18 cellular contexts compared by ENCODE assay signal in the genomic region with DNA sequence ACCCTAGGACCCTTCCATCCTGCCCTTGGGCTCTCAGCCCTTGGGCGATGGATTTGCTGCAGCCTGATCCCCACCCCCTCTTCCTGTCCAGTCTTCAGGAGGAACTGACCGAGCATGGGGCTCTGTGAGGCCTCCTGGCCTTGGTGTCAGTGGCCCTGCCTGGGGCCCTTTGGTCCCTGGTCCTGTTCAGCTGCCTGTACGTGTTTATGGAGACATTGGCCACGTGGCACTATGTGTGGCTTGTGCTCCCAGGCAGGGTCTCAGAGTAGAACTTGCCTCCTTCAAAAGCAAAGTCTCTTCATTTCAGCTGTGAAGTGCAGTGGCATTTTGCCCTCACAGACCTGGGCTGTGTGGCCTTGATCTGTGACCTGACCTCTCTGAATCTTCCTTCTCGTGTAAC. TPM values are rescaled to one million over a fixed set of nuclear protein-coding genes. Genes with fewer than 3 reads are reported as not detected.
DNase-seq lines count a peak whose midpoint lies in the region; ATAC-seq and TF ChIP-seq lines count a peak whose summit lies in the region.
"Had no signal": no experiment of that assay in that cellular context is flagged by ENCODE, and none has a peak within 500 bp of the region (broad histone marks: within the 10 kb centered on the region; RNA-seq: fewer than 3 reads in every experiment).

No MANE protein-coding gene starts in this region.

- DNase-seq in D341Med (ENCODE audit: low spot score) (peak; percentile 8), adrenal gland (peak in 4 of 7 donors; percentile 14 to 33 (median 18)), lower lobe of right lung (peak; percentile 20)
- no peak for DNase-seq in stimulated activated naive B cell treated with anti-CD40 and anti-IgM and Interleukin-4, amounts not matched to agents 10 μg/mL and 1 μg/mL and 100 μg/mL, for 72 hours
- no peak for DNase-seq in activated naive CD4-positive, alpha-beta T cell (lab: John Stamatoyannopoulos, UW)
- DNase-seq in stimulated activated CD4-positive, alpha-beta T cell treated with anti-CD3 and anti-CD28 coated beads, Interleukin-1b, Interleukin-23, amount 100 ng/mL, for 48 hours, result no peak
- DNase-seq: Calu3; CD4-positive, alpha-beta memory T cell; DMS79 treated with DMSO at 0.1 percent for 48 hours; NCI-H187; NCI-H2171; NCI-H446; OCI-M1; SIG-M5 had no signal

- H3K27me3 Mint-ChIP-seq in stimulated activated naive B cell treated with anti-CD40 and anti-IgM and Interleukin-4, amounts not matched to agents 10 μg/mL and 1 μg/mL and 100 μg/mL, for 72 hours, result peaks cover 52 to 53% of the 10 kb centered on the region in 2 donors

- H3K9me3 ChIP-seq in adrenal gland (replicated peaks in 1 of 3) (no peaks in the 10 kb centered on the region), lower lobe of right lung (no peaks in the 10 kb centered on the region)

- H3K27me3 ChIP-seq in adrenal gland (no peaks in the 10 kb centered on the region), lower lobe of right lung (ENCODE audit: low read depth) (no peaks in the 10 kb centered on the region)

- H3K4me1 Mint-ChIP-seq in stimulated activated naive B cell treated with anti-CD40 and anti-IgM and Interleukin-4, amounts not matched to agents 10 μg/mL and 1 μg/mL and 100 μg/mL, for 72 hours, result peaks cover 5 to 21% of the 10 kb centered on the region in 2 donors
- H3K4me1 Mint-ChIP-seq: CD4-positive, alpha-beta memory T cell had no signal

- WGBS in adrenal gland, 4 donors, result 65 to 73% (median 72%) methylated on average over 4 to 5 of the region's 5 CpGs

- H3K27ac ChIP-seq in adrenal gland (peak overlapping the region in 1 of 5 donors; percentile 1), lower lobe of right lung (no peak overlapping the region)
- H3K27ac ChIP-seq: HL-60 had no signal

- intact Hi-C loops in adrenal gland (cut with DNase I) (no loop called here), lower lobe of right lung (cut with DNase I) (no loop called here)

- H3K36me3 Mint-ChIP-seq in stimulated activated naive B cell treated with anti-CD40 and anti-IgM and Interleukin-4, amounts not matched to agents 10 μg/mL and 1 μg/mL and 100 μg/mL, for 72 hours, result peaks cover 0 to 4% of the 10 kb centered on the region in 2 donors
- H3K36me3 Mint-ChIP-seq: CD4-positive, alpha-beta memory T cell had no signal

- TF ChIP-seq CTCF in adrenal gland (IDR thresholded peaks at IDR 0.05), result no peak
- TF ChIP-seq CTCF in lower lobe of right lung (IDR thresholded peaks at IDR 0.05), result no peak

- peak overlapping the region; percentile 1 for H3K27ac Mint-ChIP-seq in stimulated activated naive B cell treated with anti-CD40 and anti-IgM and Interleukin-4, amounts not matched to agents 10 μg/mL and 1 μg/mL and 100 μg/mL, for 72 hours
- H3K27ac Mint-ChIP-seq: CD4-positive, alpha-beta memory T cell had no signal

- no peak overlapping the region for H3K4me3 Mint-ChIP-seq in stimulated activated naive B cell treated with anti-CD40 and anti-IgM and Interleukin-4, amounts not matched to agents 10 μg/mL and 1 μg/mL and 100 μg/mL, for 72 hours
- H3K4me3 Mint-ChIP-seq: CD4-positive, alpha-beta memory T cell had no signal

- no peak for TF ChIP-seq POLR2A in adrenal gland (IDR thresholded peaks at IDR 0.05)

- H3K4me3 ChIP-seq in adrenal gland (no peak overlapping the region), lower lobe of right lung (no peak overlapping the region)

- H3K4me1 ChIP-seq in adrenal gland (replicated peaks in 1 of 2) (peaks cover 21 to 26% of the 10 kb centered on the region in 2 donors), lower lobe of right lung (peaks cover 15% of the 10 kb centered on the region)

- H3K36me3 ChIP-seq in adrenal gland (replicated peaks in 1 of 2) (no peaks in the 10 kb centered on the region), lower lobe of right lung (no peaks in the 10 kb centered on the region)

- ATAC-seq in lower lobe of right lung (no peak), HG02938 (IDR thresholded peaks at IDR 0.05; ENCODE audit: unreplicated experiment) (no peak)
- ATAC-seq in stimulated activated naive B cell treated with anti-CD40 and anti-IgM and Interleukin-4, amounts not matched to agents 10 μg/mL and 1 μg/mL and 100 μg/mL, for 72 hours (replicated peaks), result no peak
- ATAC-seq: HCT116 had no signal

- peaks cover 2 to 5% of the 10 kb centered on the region in 2 donors for H3K9me3 Mint-ChIP-seq in stimulated activated naive B cell treated with anti-CD40 and anti-IgM and Interleukin-4, amounts not matched to agents 10 μg/mL and 1 μg/mL and 100 μg/mL, for 72 hours

RNA-seq across cellular contexts. Expression of gene FCN2, which starts 11.1 kb away (rescaled TPM):
- total RNA-seq in adrenal gland (10 to 100 TPM; 24.0 to 87.0 (median 31.8) TPM), lower lobe of right lung (not detected)
- polyA plus RNA-seq in adrenal gland, result 10 to 100 TPM; 21.6 to 99.6 (median 32.9) TPM
- total RNA-seq: Calu3; CD4-positive, alpha-beta memory T cell; RPMI7951 had no signal
- polyA plus RNA-seq: CD4-positive, alpha-beta memory T cell had no signal

RNA-seq across cellular contexts. Expression of gene FCN1, which starts 26.0 kb away (rescaled TPM):
- total RNA-seq in adrenal gland (1 to 10 TPM in 6 of 8 donors, under 1 TPM in 1, not detected in 1; 0.57 to 6.2 (median 2.1) TPM), lower lobe of right lung (84.4 TPM)
- 1 to 10 TPM in 2 of 3 donors, under 1 TPM in 1; 0.68 to 7.0 (median 3.1) TPM for polyA plus RNA-seq in adrenal gland
- total RNA-seq: Calu3, RPMI7951 had no signal

Comparison
In these comparisons a context has a peak if more than half of its experiments do, and no peak if none do; other contexts are left out.
1. DNase-seq: peak in D341Med (single experiment), adrenal gland (4 of 7) and lower lobe of right lung (single experiment); none in stimulated activated naive B cell treated with anti-CD40 and anti-IgM and Interleukin-4, amounts not matched to agents 10 μg/mL and 1 μg/mL and 100 μg/mL, for 72 hours (single experiment), activated naive CD4-positive, alpha-beta T cell (0 of 4) and stimulated activated CD4-positive, alpha-beta T cell treated with anti-CD3 and anti-CD28 coated beads, Interleukin-1b, Interleukin-23, amount 100 ng/mL, for 48 hours (single experiment).
2. RNA of gene FCN2, which starts 11.1 kb away (total RNA-seq): 24.0 to 87.0 TPM in adrenal gland; not detected in lower lobe of right lung (single experiment); every median in the first group is over 10 times any median in the second.
3. RNA of gene FCN1, which starts 26.0 kb away (total RNA-seq): 84.4 TPM in lower lobe of right lung (single experiment); 0.57 to 6.2 TPM in adrenal gland; every median in the first group is over 10 times any median in the second.